19 cellular contexts compared by ENCODE assay signal in the genomic region with DNA sequence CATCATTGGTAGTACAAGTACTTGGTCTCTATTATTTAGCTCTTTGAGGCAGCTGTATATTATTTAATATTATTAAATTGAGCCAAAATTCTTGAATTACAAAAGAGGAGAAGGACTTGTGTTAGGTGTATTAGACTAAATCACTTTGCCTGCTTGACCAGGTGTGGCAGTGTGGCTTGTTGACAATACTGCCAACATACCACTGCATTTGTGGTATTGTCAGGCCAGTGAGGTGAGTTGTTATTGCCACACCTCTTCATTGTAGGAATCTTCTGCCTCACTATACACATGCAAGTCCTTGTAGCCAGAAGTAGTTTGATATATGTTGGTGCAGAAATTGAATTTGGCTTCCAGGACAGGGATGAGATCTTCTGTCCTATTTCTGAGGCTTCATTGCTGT. TPM values are rescaled to one million over a fixed set of nuclear protein-coding genes. Genes with fewer than 3 reads are reported as not detected.
A peak's percentile ranks its signal among the peaks of the same experiment; 100 is the strongest.
DNase-seq lines count a peak whose midpoint lies in the region; ATAC-seq and TF ChIP-seq lines count a peak whose summit lies in the region.
"Had no signal": no experiment of that assay in that cellular context is flagged by ENCODE, and none has a peak within 500 bp of the region (broad histone marks: within the 10 kb centered on the region; RNA-seq: fewer than 3 reads in every experiment).

No MANE protein-coding gene starts in this region.

- H3K4me1 Mint-ChIP-seq in H9 = no peaks in the 10 kb centered on the region
- no peaks in the 10 kb centered on the region for H3K4me1 Mint-ChIP-seq in CD8-positive, alpha-beta T cell (ENCODE audit: low read depth)

- no peak overlapping the region for H3K27ac ChIP-seq in H9 (ENCODE audit: insufficient read length, low read depth, low read length)
- H3K27ac ChIP-seq in PC-3 (ENCODE audit: low read length) = no peak overlapping the region
- H3K27ac ChIP-seq in adrenal gland = no peak overlapping the region
- no peak overlapping the region for H3K27ac ChIP-seq in CD8-positive, alpha-beta T cell (ENCODE audit: low read depth, low read length)

- H3T11ph ChIP-seq in H9 (ENCODE audit: low read length) = no peak overlapping the region

- no peaks in the 10 kb centered on the region for H3K9me3 Mint-ChIP-seq in H9
- no peaks in the 10 kb centered on the region for H3K9me3 Mint-ChIP-seq in CD8-positive, alpha-beta T cell

- H3K4me3 Mint-ChIP-seq in H9 = no peak overlapping the region
- no peak overlapping the region for H3K4me3 Mint-ChIP-seq in CD8-positive, alpha-beta T cell

- H2BK120ac ChIP-seq in H9 (ENCODE audit: low read depth, low read length, poor library complexity, severe bottlenecking) = no peak overlapping the region

- no peak overlapping the region for H3K27ac Mint-ChIP-seq in H9
- no peak overlapping the region for H3K27ac Mint-ChIP-seq in CD8-positive, alpha-beta T cell

- intact Hi-C loops in PC-3 (cut with micrococcal nuclease) (loop anchor here (5.0 kb wide), 1 partner anchor 173 kb away; no protein-coding TSS in a partner anchor), adrenal gland (cut with DNase I) (loop anchor here in 1 of 2 donors (2.0 kb wide), 1 partner anchor 18 kb away; no protein-coding TSS in a partner anchor)
- intact Hi-C loops in CD8-positive, alpha-beta T cell (cut with DNase I, micrococcal nuclease) = no loop called here

- no peak overlapping the region for H4K91ac ChIP-seq in H9 (ENCODE audit: insufficient read length, low read depth, low read length)

- no peak overlapping the region for H3K4me3 ChIP-seq in PC-3 (ENCODE audit: low read length)
- no peak overlapping the region for H3K4me3 ChIP-seq in epithelial cell of esophagus (ENCODE audit: low read length)
- H3K4me3 ChIP-seq in adrenal gland = no peak overlapping the region
- H3K4me3 ChIP-seq in CD8-positive, alpha-beta T cell (ENCODE audit: low read depth, low read length) = no peak overlapping the region

- H3K27me3 ChIP-seq in H9 (ENCODE audit: insufficient read depth, low read length) (no peaks in the 10 kb centered on the region), PC-3 (ENCODE audit: low read length) (no peaks in the 10 kb centered on the region), adrenal gland (no peaks in the 10 kb centered on the region)
- no peaks in the 10 kb centered on the region for H3K27me3 ChIP-seq in CD8-positive, alpha-beta T cell (ENCODE audit: insufficient read depth, low read length)

- TF ChIP-seq CTCF in H9 (conservative IDR thresholded peaks at IDR 0.05) (peak; percentile 13; the same call in 1 of the 3 replicates), PC-3 (conservative IDR thresholded peaks at IDR 0.05; ENCODE audit: low read depth, low read length) (peak; percentile 45), epithelial cell of esophagus (IDR thresholded peaks at IDR 0.05; ENCODE audit: insufficient read depth, low read depth, low read length, missing control alignments) (peak; percentile 18), adrenal gland (IDR thresholded peaks at IDR 0.05) (no peak)
- no peak for TF ChIP-seq CTCF in CD8-positive, alpha-beta T cell (IDR thresholded peaks at IDR 0.05)

- H2BK15ac ChIP-seq in H9 (ENCODE audit: low read depth, low read length) = no peak overlapping the region

- H3K79me2 ChIP-seq in H9 (ENCODE audit: insufficient read depth, low read length) (no peaks in the 10 kb centered on the region), PC-3 (ENCODE audit: low read length) (no peaks in the 10 kb centered on the region)

- no peak for DNase-seq in H9
- peak; percentile 44 for DNase-seq in PC-3
- DNase-seq in epithelial cell of esophagus (ENCODE audit: low read depth) = peak; percentile 44
- peak; percentile 31 for DNase-seq in renal cortical epithelial cell (ENCODE audit: low read depth)
- DNase-seq in adrenal gland = no peak
- no peak for DNase-seq in DMS79 (lab: John Stamatoyannopoulos, UW)
- DNase-seq in CD8-positive, alpha-beta T cell = no peak
- DNase-seq: ACHN, C1 segment of cervical spinal cord, HCEC 1CT, KBM-7, NCI-H1105 treated with DMSO at 0.1 percent for 48 hours, NCI-H1694, NCI-H2081 treated with DMSO at 0.1 percent for 48 hours, NCI-H510A treated with DMSO at 0.1 percent for 48 hours, NCI-H774, OCI-M1, SHP77 treated with DMSO at 0.1 percent for 48 hours, SK-N-SH had no signal

- H3K36me3 Mint-ChIP-seq in H9 (ENCODE audit: insufficient read depth in 1 of 3, low read depth in 3 of 3) = peaks cover 2 to 41% (median 28%) of the 10 kb centered on the region in 3 experiments; a peak in 6 of 7 replicates
- peaks cover 65% of the 10 kb centered on the region for H3K36me3 Mint-ChIP-seq in CD8-positive, alpha-beta T cell

- H3K79me1 ChIP-seq in H9 (ENCODE audit: insufficient read depth, low read depth, low read length, poor library complexity, severe bottlenecking) = no peaks in the 10 kb centered on the region

- no peak overlapping the region for H3K18ac ChIP-seq in H9 (ENCODE audit: insufficient read length, low read depth, low read length)

- H3K9me2 ChIP-seq in PC-3 (replicated peaks; ENCODE audit: low read length) = no peaks in the 10 kb centered on the region
- H3K9me2 ChIP-seq: SK-N-SH had no signal

- H3K14ac ChIP-seq in H9 (ENCODE audit: insufficient read depth, low read length) = no peak overlapping the region

- no peaks in the 10 kb centered on the region for H3F3A ChIP-seq in PC-3 (ENCODE audit: low read length, unreplicated experiment)

- H4K8ac ChIP-seq in H9 (replicated peaks; ENCODE audit: insufficient read length, low read depth, low read length) = no peak overlapping the region

- H3K36me3 ChIP-seq in PC-3 (ENCODE audit: low read depth, low read length) (peaks cover 23% of the 10 kb centered on the region), adrenal gland (replicated peaks in 1 of 2) (peaks cover 0 to 50% of the 10 kb centered on the region in 2 donors)
- peaks cover 47% of the 10 kb centered on the region for H3K36me3 ChIP-seq in CD8-positive, alpha-beta T cell (ENCODE audit: insufficient read depth, low read length)

- H2BK20ac ChIP-seq in H9 (ENCODE audit: low read depth, low read length, poor library complexity, severe bottlenecking) = no peak overlapping the region

- H4K20me1 ChIP-seq in H9 (ENCODE audit: control insufficient read depth, insufficient read depth, insufficient read length) (no peaks in the 10 kb centered on the region), PC-3 (ENCODE audit: low read length) (no peaks in the 10 kb centered on the region)

- H4K5ac ChIP-seq in H9 (ENCODE audit: insufficient read length, low read depth, low read length) = no peak overlapping the region

- TF ChIP-seq POLR2A in adrenal gland (IDR thresholded peaks at IDR 0.05) = no peak

- peak; percentile 77 for ATAC-seq in PC-3
- no peak for ATAC-seq in CD8-positive, alpha-beta T cell

- H3K4me1 ChIP-seq in H9 (ENCODE audit: insufficient read depth, low read length) (no peaks in the 10 kb centered on the region), PC-3 (ENCODE audit: insufficient read depth, low read length) (no peaks in the 10 kb centered on the region), adrenal gland (replicated peaks in 1 of 2) (peaks cover 8 to 11% of the 10 kb centered on the region in 2 donors)
- no peaks in the 10 kb centered on the region for H3K4me1 ChIP-seq in CD8-positive, alpha-beta T cell (ENCODE audit: insufficient read depth, low read length)

- no peak overlapping the region for H2AK5ac ChIP-seq in H9 (ENCODE audit: insufficient read length, low read length)

- no peak overlapping the region for H2BK12ac ChIP-seq in H9 (ENCODE audit: insufficient read length, low read depth, low read length)

- H3K4me2 ChIP-seq in H9 (ENCODE audit: insufficient read depth, insufficient read length, low read length) = no peak overlapping the region
- H3K4me2 ChIP-seq in PC-3 (ENCODE audit: low read length) = no peak overlapping the region
- H3K4me2 ChIP-seq: SK-N-SH had no signal

- CTCF ChIA-PET in PC-3 (lab: Charles Lee) = no interaction called here
- CTCF ChIA-PET in CD8-positive, alpha-beta T cell (lab: Charles Lee) = no interaction called here

- H3K9ac ChIP-seq in H9 (ENCODE audit: extremely low read depth, insufficient read length, low read length) = no peak overlapping the region
- H3K9ac ChIP-seq in PC-3 (ENCODE audit: low read length) = no peak overlapping the region
- H3K9ac ChIP-seq: SK-N-SH had no signal

- H2BK5ac ChIP-seq in H9 (ENCODE audit: insufficient read length, low read length) = no peak overlapping the region

- no peak overlapping the region for H3K56ac ChIP-seq in H9 (ENCODE audit: insufficient read length, low read depth, low read length)

- POLR2A ChIA-PET in PC-3 (lab: Charles Lee; ENCODE audit: unreplicated experiment) = no interaction called here
- POLR2A ChIA-PET in CD8-positive, alpha-beta T cell (lab: Charles Lee) = no interaction called here

- H2AFZ ChIP-seq in H9 (ENCODE audit: low read length) = no peak overlapping the region
- H2AFZ ChIP-seq in PC-3 (ENCODE audit: low read length) = no peak overlapping the region

- H3K23ac ChIP-seq in H9 (ENCODE audit: insufficient read length, low read depth, low read length) = no peak overlapping the region

- H3K4ac ChIP-seq in H9 (ENCODE audit: low read depth, low read length) = no peak overlapping the region

- no TSS peak for BruUV-seq in PC-3 (replicated peaks; lab: Mats Ljungman, UMichigan)

- H3K23me2 ChIP-seq in H9 (ENCODE audit: insufficient read length, low read depth, low read length, poor library complexity, severe bottlenecking) = no peaks in the 10 kb centered on the region

- H3K27me3 Mint-ChIP-seq in H9 (ENCODE audit: low read depth) = no peaks in the 10 kb centered on the region
- no peaks in the 10 kb centered on the region for H3K27me3 Mint-ChIP-seq in CD8-positive, alpha-beta T cell (ENCODE audit: low read depth)

- no peaks in the 10 kb centered on the region for H3K9me3 ChIP-seq in H9 (ENCODE audit: control insufficient read depth, low read depth, low read length)
- no peaks in the 10 kb centered on the region for H3K9me3 ChIP-seq in PC-3 (ENCODE audit: low read length)
- H3K9me3 ChIP-seq in adrenal gland (replicated peaks in 1 of 3) = no peaks in the 10 kb centered on the region
- H3K9me3 ChIP-seq in CD8-positive, alpha-beta T cell (ENCODE audit: low read length) = no peaks in the 10 kb centered on the region
- H3K9me3 ChIP-seq: SK-N-SH had no signal

RNA-seq across cellular contexts. Expression of a gene that starts 40.5 kb away (rescaled TPM):
- total RNA-seq in H9 (2021) = 21.9 and 23.5 TPM in 2 replicates
- total RNA-seq in PC-3 (2014; rRNA removed) = 12.6 and 14.1 TPM in 2 replicates
- 27.6 and 52.4 TPM in 2 replicates for total RNA-seq in renal cortical epithelial cell
- total RNA-seq in adrenal gland = 10 to 100 TPM; 25.9 to 70.9 (median 42.0) TPM
- polyA plus RNA-seq in adrenal gland = 10 to 100 TPM; 10.9 to 22.9 (median 13.0) TPM
- 10 to 100 TPM; 22.6 to 24.6 TPM for total RNA-seq in CD8-positive, alpha-beta T cell

RNA-seq across cellular contexts. Expression of a gene that starts 48.9 kb away (rescaled TPM):
- total RNA-seq in H9 (2021) (131 and 141 TPM in 2 replicates), PC-3 (2014; rRNA removed) (37.6 and 50.7 TPM in 2 replicates), renal cortical epithelial cell (14.1 and 59.7 TPM in 2 replicates), adrenal gland (10 to 100 TPM; 19.1 to 61.2 (median 35.6) TPM)
- 10 to 100 TPM; 10.2 to 42.6 (median 12.6) TPM for polyA plus RNA-seq in adrenal gland
- 10 to 100 TPM; 17.7 to 19.7 TPM for total RNA-seq in CD8-positive, alpha-beta T cell

Comparison
In these comparisons a context has a peak if more than half of its experiments do, and no peak if none do; other contexts are left out.
1. DNase-seq: peak in PC-3 (single experiment), epithelial cell of esophagus (single experiment) and renal cortical epithelial cell (single experiment); none in H9 (single experiment), adrenal gland (0 of 7), DMS79 (single experiment) and CD8-positive, alpha-beta T cell (0 of 7).
2. CTCF ChIP-seq: peak in H9 (single experiment), PC-3 (single experiment) and epithelial cell of esophagus (single experiment); none in adrenal gland (0 of 6) and CD8-positive, alpha-beta T cell (single experiment).